ENCODE assay signal across 15 cellular contexts in the genomic region with DNA sequence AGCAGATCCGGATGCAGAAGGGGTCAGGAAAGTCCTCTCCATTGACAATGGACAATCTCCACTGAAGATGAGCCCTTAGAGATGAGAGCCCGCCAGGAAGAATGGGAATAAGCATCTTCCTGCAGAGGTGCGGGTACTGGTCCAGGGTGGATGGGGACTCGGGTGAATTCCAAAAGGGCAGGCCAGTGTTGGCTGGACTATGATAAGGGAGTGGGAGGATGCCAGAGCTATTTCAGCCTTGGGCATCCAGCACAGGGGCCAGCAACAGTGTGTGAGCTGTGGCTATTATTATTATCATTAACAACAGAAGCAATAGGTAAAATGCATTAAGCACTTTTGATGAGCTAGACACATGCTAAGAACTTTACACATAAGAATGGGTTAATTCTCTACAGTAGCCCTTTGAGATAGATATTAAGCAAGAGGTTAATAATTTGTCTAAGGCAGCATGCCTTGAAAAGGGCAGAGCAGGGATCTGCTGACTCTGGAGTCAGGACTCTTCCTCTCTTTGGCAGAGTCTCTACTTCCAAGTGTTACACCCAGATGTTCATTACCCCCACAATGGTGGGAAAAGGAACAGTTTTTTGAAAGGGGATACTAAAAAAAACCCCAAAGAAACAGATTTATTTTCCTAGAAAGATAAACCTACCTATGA. TPM values are rescaled to one million over a fixed set of nuclear protein-coding genes. Genes with fewer than 3 reads are reported as not detected.
DNase-seq lines count a peak whose midpoint lies in the region; ATAC-seq and TF ChIP-seq lines count a peak whose summit lies in the region.
"Had no signal": no experiment of that assay in that cellular context is flagged by ENCODE, and none has a peak within 500 bp of the region (broad histone marks: within the 10 kb centered on the region; RNA-seq: fewer than 3 reads in every experiment).

No MANE protein-coding gene starts in this region.

- no peak overlapping the region for H2BK12ac ChIP-seq in trophoblast cell (ENCODE audit: low read length)

- TF ChIP-seq CTCF in chondrocyte (IDR thresholded peaks at IDR 0.05) (no peak), left ventricle myocardium inferior (IDR thresholded peaks at IDR 0.05; ENCODE audit: borderline replicate concordance) (no peak), suprapubic skin (IDR thresholded peaks at IDR 0.05) (no peak)

- H4K12ac ChIP-seq in trophoblast cell (ENCODE audit: low read depth, low read length): no peak overlapping the region

- TF ChIP-seq POLR2A in suprapubic skin (IDR thresholded peaks at IDR 0.05): no peak

- no peak overlapping the region for H3K23ac ChIP-seq in trophoblast cell (ENCODE audit: low read length)

- H3K4me3 ChIP-seq in left ventricle myocardium inferior: no peak overlapping the region
- no peak overlapping the region for H3K4me3 ChIP-seq in trophoblast cell (ENCODE audit: low read depth, low read length)
- no peak overlapping the region for H3K4me3 ChIP-seq in suprapubic skin
- H3K4me3 ChIP-seq: A549 had no signal

- H3K4me1 ChIP-seq in left ventricle myocardium inferior (peaks cover 12% of the 10 kb centered on the region), trophoblast cell (ENCODE audit: control insufficient read depth in 1 of 2, insufficient read depth in 2 of 2, low read length in 2 of 2) (no peaks in the 10 kb centered on the region), suprapubic skin (no peaks in the 10 kb centered on the region)
- H3K4me1 ChIP-seq: A549 had no signal

- H2BK120ac ChIP-seq in trophoblast cell (ENCODE audit: insufficient read depth, low read length, poor library complexity): peak overlapping the region; percentile 13

- H3K36me3 ChIP-seq in left ventricle myocardium inferior: no peaks in the 10 kb centered on the region
- no peaks in the 10 kb centered on the region for H3K36me3 ChIP-seq in trophoblast cell (ENCODE audit: control insufficient read depth in 1 of 2, insufficient read depth in 2 of 2, low read length in 2 of 2)
- H3K36me3 ChIP-seq in suprapubic skin: no peaks in the 10 kb centered on the region

- H4K8ac ChIP-seq in trophoblast cell (ENCODE audit: low read depth, low read length): no peak overlapping the region

- H4K91ac ChIP-seq in trophoblast cell (ENCODE audit: low read depth, low read length): no peak overlapping the region

- H2AFZ ChIP-seq in trophoblast cell (ENCODE audit: insufficient read depth, low read length, poor library complexity): no peak overlapping the region

- no peak for TF ChIP-seq EP300 in suprapubic skin (IDR thresholded peaks at IDR 0.05)

- H3K79me1 ChIP-seq in trophoblast cell (ENCODE audit: low read length): no peaks in the 10 kb centered on the region

- no peaks in the 10 kb centered on the region for H3K9me3 ChIP-seq in left ventricle myocardium inferior (replicated peaks)
- no peaks in the 10 kb centered on the region for H3K9me3 ChIP-seq in trophoblast cell (ENCODE audit: insufficient read depth, low read depth, low read length)
- H3K9me3 ChIP-seq in suprapubic skin: no peaks in the 10 kb centered on the region
- H3K9me3 ChIP-seq: A549 had no signal

- H3K9ac ChIP-seq in trophoblast cell (ENCODE audit: low read length): no peak overlapping the region

- in situ Hi-C loops in Caki2 (cut with HindIII; ENCODE audit: low pct_unique_long_range_greater_than_20kb, low sequenced_read_pairs): no loop called here

- no peak overlapping the region for H3K18ac ChIP-seq in trophoblast cell (ENCODE audit: low read length)

- H3K27ac ChIP-seq in left ventricle myocardium inferior (replicated peaks): no peak overlapping the region
- no peak overlapping the region for H3K27ac ChIP-seq in trophoblast cell (ENCODE audit: low read depth, low read length)
- H3K27ac ChIP-seq in suprapubic skin: no peak overlapping the region
- H3K27ac ChIP-seq: A549 had no signal

- H2AK5ac ChIP-seq in trophoblast cell (ENCODE audit: low read length): no peak overlapping the region

- intact Hi-C loops in left ventricle myocardium inferior (cut with micrococcal nuclease): no loop called here

- H2BK5ac ChIP-seq in trophoblast cell (ENCODE audit: low read depth, low read length, poor library complexity): no peak overlapping the region

- peak overlapping the region; percentile 73 for H3K27ac Mint-ChIP-seq in chondrocyte (ENCODE audit: unreplicated experiment)
- H3K27ac Mint-ChIP-seq: CD8-positive, alpha-beta T cell had no signal

- no peak overlapping the region for H3K4me2 ChIP-seq in trophoblast cell (ENCODE audit: low read length)
- H3K4me2 ChIP-seq: A549 had no signal

- no peak overlapping the region for H3K4me3 Mint-ChIP-seq in chondrocyte (ENCODE audit: unreplicated experiment)
- H3K4me3 Mint-ChIP-seq: CD14-positive monocyte; CD8-positive, alpha-beta T cell had no signal

- H3K36me3 Mint-ChIP-seq in chondrocyte (ENCODE audit: low read depth): no peaks in the 10 kb centered on the region
- H3K36me3 Mint-ChIP-seq: CD14-positive monocyte; CD8-positive, alpha-beta T cell had no signal

- H3K27me3 ChIP-seq in left ventricle myocardium inferior (ENCODE audit: low read depth): no peaks in the 10 kb centered on the region
- H3K27me3 ChIP-seq in trophoblast cell (ENCODE audit: insufficient read depth, low read length): no peaks in the 10 kb centered on the region
- H3K27me3 ChIP-seq in suprapubic skin: no peaks in the 10 kb centered on the region

- H3K14ac ChIP-seq in trophoblast cell (ENCODE audit: low read length): no peak overlapping the region

- WGBS in trophoblast cell (ENCODE audit: extremely low coverage, insufficient coverage, insufficient read length): no CpG with 5 or more reads among the region's 4 CpGs
- WGBS in suprapubic skin: 84% methylated on average over 4 of the region's 4 CpGs

- no peaks in the 10 kb centered on the region for H3K9me3 Mint-ChIP-seq in chondrocyte (ENCODE audit: low read depth)
- H3K9me3 Mint-ChIP-seq: CD8-positive, alpha-beta T cell had no signal

- DNase-seq in Caki2 (ENCODE audit: low read depth): peak; percentile 6
- no peak for DNase-seq in chondrocyte (ENCODE audit: low spot score)
- DNase-seq in left ventricle myocardium inferior: peak; percentile 20
- DNase-seq in trophoblast cell: no peak
- DNase-seq in suprapubic skin (ENCODE audit: low spot score in 2 of 2): no peak
- no peak for DNase-seq in midbrain (lab: John Stamatoyannopoulos, UW)
- no peak for DNase-seq in activated naive CD4-positive, alpha-beta T cell treated with anti-CD3 and anti-CD28 coated beads, Interleukin-2, amount 50 U/mL, for 16 hours
- DNase-seq: CD8-positive, alpha-beta T cell; COR-L47; DND-41; GDM1 had no signal

- no peaks in the 10 kb centered on the region for H3K27me3 Mint-ChIP-seq in chondrocyte (ENCODE audit: low read depth)

- no peak for ATAC-seq in HG03378 (IDR thresholded peaks at IDR 0.05; ENCODE audit: unreplicated experiment)
- ATAC-seq: A549; CD8-positive, alpha-beta T cell; HCT116 had no signal

- H3K4ac ChIP-seq in trophoblast cell (ENCODE audit: low read depth, low read length): no peak overlapping the region

- peaks cover 35% of the 10 kb centered on the region for H3K4me1 Mint-ChIP-seq in chondrocyte (ENCODE audit: low read depth)
- H3K4me1 Mint-ChIP-seq: CD14-positive monocyte had no signal

- no peaks in the 10 kb centered on the region for H3K79me2 ChIP-seq in trophoblast cell (ENCODE audit: control insufficient read depth, insufficient read depth, low read length, poor library complexity)

RNA-seq across cellular contexts. Expression of gene PRICKLE1, which starts 55.2 kb away (rescaled TPM):
- total RNA-seq in Caki2 (2014; rRNA removed; shearing (Covaris generic); ENCODE audit: low replicate concordance): 9.5 and 10.7 TPM in 2 replicates
- total RNA-seq in chondrocyte: 30.3 to 62.8 TPM (median 32.0 TPM) in 3 replicates
- total RNA-seq in left ventricle myocardium inferior: 20.9 TPM
- polyA plus RNA-seq in trophoblast cell (2013): 4.6 and 5.1 TPM in 2 replicates
- 10 to 100 TPM in 1 of 4 donors, 1 to 10 TPM in 3; 5.8 to 18.9 (median 6.9) TPM for total RNA-seq in suprapubic skin

Comparison
In these comparisons a context has a peak if more than half of its experiments do, and no peak if none do; other contexts are left out.
1. DNase-seq: peak in Caki2 (single experiment) and left ventricle myocardium inferior (single experiment); none in chondrocyte (single experiment), trophoblast cell (0 of 2), suprapubic skin (0 of 2), midbrain (single experiment) and activated naive CD4-positive, alpha-beta T cell treated with anti-CD3 and anti-CD28 coated beads, Interleukin-2, amount 50 U/mL, for 16 hours (single experiment).